ENCODE assay signal across 28 cellular contexts in the genomic region with DNA sequence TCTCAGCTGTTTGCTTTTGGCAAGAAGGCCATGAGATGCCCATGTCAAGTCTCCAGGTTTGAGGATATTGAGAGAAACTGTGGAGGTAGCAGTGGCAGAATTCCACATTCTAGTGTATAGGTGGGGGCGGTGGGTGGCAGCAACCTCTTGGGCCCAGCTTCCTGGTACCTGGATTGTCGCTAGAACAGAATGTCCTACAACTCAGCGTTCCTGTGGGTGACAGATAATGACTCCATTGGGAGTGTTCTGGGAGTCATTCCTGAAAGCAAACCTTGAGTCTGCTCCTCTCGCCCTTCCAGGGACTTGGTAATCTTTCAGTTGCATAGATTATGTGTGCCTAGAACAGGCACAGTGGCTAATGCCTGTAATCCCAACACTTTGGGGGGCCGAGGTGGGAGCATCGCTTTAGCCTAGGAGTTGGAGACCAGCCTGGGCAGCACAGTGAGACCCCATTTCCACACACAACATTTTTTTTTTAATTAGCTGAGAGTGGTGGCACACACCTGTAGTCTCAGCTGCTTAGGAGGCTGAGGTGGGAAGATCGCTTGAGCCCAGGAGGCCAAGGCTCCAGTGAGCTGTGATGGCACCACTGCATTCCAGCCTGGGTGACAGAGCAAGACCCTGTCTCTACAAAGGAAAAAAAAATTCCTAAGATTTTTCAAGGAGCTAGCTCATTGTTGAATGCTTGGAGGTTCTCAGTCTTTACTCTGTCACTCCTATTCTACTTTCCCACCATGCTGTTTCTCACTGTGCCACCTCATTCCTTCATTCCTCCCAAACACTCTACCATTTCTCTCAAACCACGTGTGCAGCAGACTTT.
"Had no signal": no experiment of that assay in that cellular context is flagged by ENCODE, and none has a peak within 500 bp of the region (broad histone marks: within the 10 kb centered on the region; RNA-seq: fewer than 3 reads in every experiment).

No MANE protein-coding gene starts in this region.

- H3K9me3 ChIP-seq: gastrocnemius medialis, psoas muscle, spleen, tibial nerve had no signal

- H3K4me3 Mint-ChIP-seq: activated CD4-positive, alpha-beta memory T cell treated with anti-CD3 and anti-CD28 coated beads for 36 hours; activated CD4-positive, alpha-beta T cell treated with anti-CD3 and anti-CD28 coated beads, Interleukin-2, amount 10 ng/mL, durations not matched to agents 24 days and 14 days; activated naive CD4-positive, alpha-beta T cell treated with anti-CD3 and anti-CD28 coated beads for 36 hours; activated T-helper 1 cell treated with anti-CD3 and anti-CD28 coated beads, Interleukin-12 subunit alpha, Interleukin-12 subunit beta, Interleukin-2, Interleukin-4 antibody, amounts not matched to agents 30 ng/mL and 10 ng/mL and 1 ng/mL, durations not matched to agents 14 hours and 24 hours and 36 hours; dendritic cell treated with granulocyte-macrophage colony-stimulating factor and Interleukin-4, amounts not matched to agents 40 ng/mL and 50 ng/mL, for 4 days; naive thymus-derived CD4-positive, alpha-beta T cell; T-helper 1 cell treated with Interleukin-12 subunit alpha and Interleukin-12 subunit beta and Interleukin-4 antibody, amounts not matched to agents 30 μg/mL and 1 μg/mL, for 36 hours had no signal

- H3K9ac ChIP-seq: parathyroid adenoma had no signal

- H3K4me3 ChIP-seq: gastrocnemius medialis, psoas muscle, spleen, tibial nerve had no signal

- H3K27ac Mint-ChIP-seq: activated CD4-positive, alpha-beta memory T cell treated with anti-CD3 and anti-CD28 coated beads for 36 hours; activated CD4-positive, alpha-beta T cell treated with anti-CD3 and anti-CD28 coated beads, Interleukin-2, amount 10 ng/mL, durations not matched to agents 24 days and 14 days; activated naive CD4-positive, alpha-beta T cell treated with anti-CD3 and anti-CD28 coated beads for 36 hours; activated T-helper 1 cell treated with anti-CD3 and anti-CD28 coated beads, Interleukin-12 subunit alpha, Interleukin-12 subunit beta, Interleukin-2, Interleukin-4 antibody, amounts not matched to agents 30 ng/mL and 10 ng/mL and 1 ng/mL, durations not matched to agents 14 hours and 24 hours and 36 hours; dendritic cell treated with granulocyte-macrophage colony-stimulating factor and Interleukin-4, amounts not matched to agents 40 ng/mL and 50 ng/mL, for 4 days; naive thymus-derived CD4-positive, alpha-beta T cell; T-helper 1 cell treated with Interleukin-12 subunit alpha and Interleukin-12 subunit beta and Interleukin-4 antibody, amounts not matched to agents 30 μg/mL and 1 μg/mL, for 36 hours had no signal

- H3K4me1 Mint-ChIP-seq: activated CD4-positive, alpha-beta T cell treated with anti-CD3 and anti-CD28 coated beads, Interleukin-2, amount 10 ng/mL, durations not matched to agents 24 days and 14 days had no signal

- DNase-seq: activated CD4-positive, alpha-beta memory T cell treated with anti-CD3 and anti-CD28 coated beads for 36 hours; activated CD4-positive, alpha-beta T cell treated with anti-CD3 and anti-CD28 coated beads, Interleukin-2, amount 10 ng/mL, durations not matched to agents 24 days and 14 days; activated CD4-positive, CD25-positive, alpha-beta regulatory T cell treated with anti-CD3 and anti-CD28 coated beads, Interleukin-2, amount 50 U/mL, for 72 hours; activated CD8-positive, alpha-beta memory T cell treated with anti-CD3 and anti-CD28 coated beads, Interleukin-2, amount 50 U/mL, for 4 hours; activated effector memory CD4-positive, alpha-beta T cell treated with anti-CD3 and anti-CD28 coated beads, Interleukin-2, amount 50 U/mL, for 16 hours; activated naive CD4-positive, alpha-beta T cell treated with anti-CD3 and anti-CD28 coated beads for 36 hours; activated T-cell treated with anti-CD3 and anti-CD28 coated beads, Interleukin-2, amount 50 U/mL, for 1 hour; amniotic stem cell; central memory CD4-positive, alpha-beta T cell; gastrocnemius medialis; glutamatergic neuron; left cardiac atrium; left ventricle myocardium superior; midbrain; naive thymus-derived CD4-positive, alpha-beta T cell; occipital lobe; psoas muscle; spleen; stimulated activated naive CD4-positive, alpha-beta T cell; T-helper 9 cell; WERI-Rb-1 had no signal

- H3K4me1 ChIP-seq: gastrocnemius medialis, parathyroid adenoma, psoas muscle, spleen, tibial nerve had no signal

- ATAC-seq: gastrocnemius medialis; left cardiac atrium; left ventricle myocardium superior; naive thymus-derived CD4-positive, alpha-beta T cell; psoas muscle had no signal

- H2AFZ ChIP-seq: parathyroid adenoma had no signal

- FAIRE-seq: islet of Langerhans, TTC549 had no signal

- H3K9me3 Mint-ChIP-seq: activated CD4-positive, alpha-beta memory T cell treated with anti-CD3 and anti-CD28 coated beads for 36 hours; activated CD4-positive, alpha-beta T cell treated with anti-CD3 and anti-CD28 coated beads, Interleukin-2, amount 10 ng/mL, durations not matched to agents 24 days and 14 days; activated naive CD4-positive, alpha-beta T cell treated with anti-CD3 and anti-CD28 coated beads for 36 hours; activated T-helper 1 cell treated with anti-CD3 and anti-CD28 coated beads, Interleukin-12 subunit alpha, Interleukin-12 subunit beta, Interleukin-2, Interleukin-4 antibody, amounts not matched to agents 30 ng/mL and 10 ng/mL and 1 ng/mL, durations not matched to agents 14 hours and 24 hours and 36 hours; dendritic cell treated with granulocyte-macrophage colony-stimulating factor and Interleukin-4, amounts not matched to agents 40 ng/mL and 50 ng/mL, for 4 days; T-helper 1 cell treated with Interleukin-12 subunit alpha and Interleukin-12 subunit beta and Interleukin-4 antibody, amounts not matched to agents 30 μg/mL and 1 μg/mL, for 36 hours had no signal

- H3K36me3 Mint-ChIP-seq: activated CD4-positive, alpha-beta memory T cell treated with anti-CD3 and anti-CD28 coated beads for 36 hours; naive thymus-derived CD4-positive, alpha-beta T cell had no signal

- H3K36me3 ChIP-seq: gastrocnemius medialis, spleen, tibial nerve, WERI-Rb-1 had no signal

- H3K27ac ChIP-seq: gastrocnemius medialis, parathyroid adenoma, psoas muscle, spleen, tibial nerve, WERI-Rb-1 had no signal

- H3K79me2 ChIP-seq: parathyroid adenoma had no signal
